Comparison of ENCODE assay signal across 1 cellular context in genomic region chr5:172871982-172872381, GRCh38.
TF ChIP-seq lines count a peak whose summit lies in the region.

No MANE protein-coding gene starts in this region.

TF ChIP-seq in H1, 55 proteins besides CTCF, POLR2A, EP300 and RAD21 (continued from another document):
- TF ChIP-seq EZH2 (IDR thresholded peaks at IDR 0.05; ENCODE audit: low read depth, low read length, severe bottlenecking) (no peak), CTBP2 (IDR thresholded peaks at IDR 0.05; ENCODE audit: borderline replicate concordance, insufficient read depth, insufficient read length, low read length) (no peak), CHD2 (IDR thresholded peaks at IDR 0.05; ENCODE audit: low read length) (no peak), CBX5 (IDR thresholded peaks at IDR 0.05; ENCODE audit: low read depth, low read length) (no peak), KDM5A (IDR thresholded peaks at IDR 0.05; ENCODE audit: low read length) (no peak)
